ENCODE assay signal across 22 cellular contexts in genomic region chr6:40558102-40558501, GRCh38. TPM values are rescaled to one million over a fixed set of nuclear protein-coding genes. Genes with fewer than 3 reads are reported as not detected.
DNase-seq lines count a peak whose midpoint lies in the region; FAIRE-seq and TF ChIP-seq lines count a peak whose summit lies in the region.
"Had no signal": no experiment of that assay in that cellular context is flagged by ENCODE, and none has a peak within 500 bp of the region (broad histone marks: within the 10 kb centered on the region; RNA-seq: fewer than 3 reads in every experiment).

No MANE protein-coding gene starts in this region.

- H3K9me3 Mint-ChIP-seq in CD14-positive monocyte = no peaks in the 10 kb centered on the region
- H3K9me3 Mint-ChIP-seq: CD8-positive, alpha-beta T cell; GM23338 had no signal

- no peak overlapping the region for H3K56ac ChIP-seq in H1 (replicated peaks; ENCODE audit: insufficient read length, low read depth, low read length)

- H2AFZ ChIP-seq in H1 (ENCODE audit: low read length) (no peak overlapping the region), MM.1S (ENCODE audit: low read length) (no peak overlapping the region)
- H2AFZ ChIP-seq: GM23338 had no signal

- no peak overlapping the region for H2BK20ac ChIP-seq in H1 (ENCODE audit: low read length)

- no peak overlapping the region for H3K4me3 ChIP-seq in left ventricle myocardium inferior
- H3K4me3 ChIP-seq in WERI-Rb-1 (ENCODE audit: low read depth, low read length) = no peak overlapping the region
- no peak overlapping the region for H3K4me3 ChIP-seq in H1 (ENCODE audit: extremely low read depth in 1 of 4, insufficient read depth in 2 of 4, low read depth in 3 of 4, low read length in 4 of 4)
- H3K4me3 ChIP-seq in spleen = no peak overlapping the region
- H3K4me3 ChIP-seq in thyroid gland (replicated peaks in 1 of 3) = no peak overlapping the region
- H3K4me3 ChIP-seq in MM.1S (ENCODE audit: low read length) = no peak overlapping the region
- H3K4me3 ChIP-seq: A549, GM23338, HAP-1 had no signal

- H3K9me2 ChIP-seq in MM.1S (replicated peaks; ENCODE audit: insufficient read depth, low read length) = no peaks in the 10 kb centered on the region

- H3K18ac ChIP-seq in H1 (ENCODE audit: extremely low read depth, low read length) = no peak overlapping the region

- no peak for TF ChIP-seq POLR2A in H1 (IDR thresholded peaks at IDR 0.05; ENCODE audit: control extremely low read depth in 1 of 2, low read depth in 2 of 2, low read length in 2 of 2)
- no peak for TF ChIP-seq POLR2A in spleen (IDR thresholded peaks at IDR 0.05)
- no peak for TF ChIP-seq POLR2A in thyroid gland (IDR thresholded peaks at IDR 0.05)

- H3K27ac Mint-ChIP-seq in CD14-positive monocyte = no peak overlapping the region
- H3K27ac Mint-ChIP-seq: CD4-positive, CD25-positive, alpha-beta regulatory T cell; CD8-positive, alpha-beta T cell; GM23338 had no signal

- no peaks in the 10 kb centered on the region for H3F3A ChIP-seq in MM.1S (ENCODE audit: insufficient read depth, low read length)

- no peak overlapping the region for H2BK120ac ChIP-seq in H1 (replicated peaks; ENCODE audit: low read depth, low read length)

- 88% methylated on average over 3 of the region's 3 CpGs; no CpG with 5 or more reads in 1 of the 2 experiments for WGBS in H1 (ENCODE audit: extremely low coverage in 1 of 2, insufficient coverage in 1 of 2, insufficient read length in 1 of 2, insufficient replicate concordance in 2 of 2, low coverage in 1 of 2, low lambda C conversion rate in 2 of 2, missing lambda C conversion rate in 1 of 2), 2 experiments
- 47 to 68% (median 61%) methylated on average over 2 to 3 of the region's 3 CpGs for WGBS in spleen, 5 donors
- 54 to 68% methylated on average over 2 to 3 of the region's 3 CpGs for WGBS in thyroid gland, 2 donors

- H3K4me2 ChIP-seq in H1 (ENCODE audit: insufficient read depth in 1 of 2, low read depth in 2 of 2, low read length in 2 of 2) (no peak overlapping the region), MM.1S (ENCODE audit: low read depth, low read length) (no peak overlapping the region)
- H3K4me2 ChIP-seq: A549, GM23338 had no signal

- intact Hi-C loops in cardiac septum (cut with DNase I) = no loop called here
- intact Hi-C loops in left ventricle myocardium inferior (cut with micrococcal nuclease) = no loop called here
- intact Hi-C loops in spleen (cut with DNase I; ENCODE audit: low total_unique reads) = no loop called here
- intact Hi-C loops in CD14-positive monocyte (cut with micrococcal nuclease) = no loop called here
- intact Hi-C loops in thyroid gland (cut with DNase I) = no loop called here

- H3K79me2 ChIP-seq in H1 (ENCODE audit: control insufficient read depth in 1 of 2, insufficient read depth in 2 of 2, low read length in 2 of 2) (no peaks in the 10 kb centered on the region), MM.1S (ENCODE audit: low read length) (no peaks in the 10 kb centered on the region)

- H3K9ac ChIP-seq in H1 (replicated peaks in 1 of 4; ENCODE audit: extremely low read depth in 1 of 4, low read depth in 3 of 4, low read length in 3 of 4) = no peak overlapping the region
- no peak overlapping the region for H3K9ac ChIP-seq in MM.1S (ENCODE audit: low read length)

- TF ChIP-seq EP300 in H1 (IDR thresholded peaks at IDR 0.05; ENCODE audit: borderline replicate concordance in 1 of 2, low read depth in 2 of 2, low read length in 2 of 2) = no peak

- POLR2A ChIA-PET in H1 (lab: Charles Lee; ENCODE audit: partially characterized antibody) = interaction anchor here (1.6 kb wide), 1 partner anchor 16 kb away, joined by 4 read pairs; no protein-coding TSS in a partner anchor

- H3K4me1 ChIP-seq in left ventricle myocardium inferior = no peaks in the 10 kb centered on the region
- H3K4me1 ChIP-seq in H1 (replicated peaks in 1 of 4; ENCODE audit: control insufficient read depth in 3 of 4, insufficient read depth in 4 of 4, low read length in 3 of 4) = peaks cover 5 to 20% (median 10%) of the 10 kb centered on the region in 4 experiments
- H3K4me1 ChIP-seq in spleen = peaks cover 0 to 30% (median 0%) of the 10 kb centered on the region in 6 donors
- H3K4me1 ChIP-seq in thyroid gland = peaks cover 16 to 33% of the 10 kb centered on the region in 2 donors
- H3K4me1 ChIP-seq in MM.1S (ENCODE audit: low read length) = no peaks in the 10 kb centered on the region
- H3K4me1 ChIP-seq: A549, Caco-2, HAP-1 had no signal

- no peak overlapping the region for H2AK5ac ChIP-seq in H1 (ENCODE audit: low read depth, low read length)

- H3K27me3 ChIP-seq in left ventricle myocardium inferior (ENCODE audit: low read depth) = peaks cover 92% of the 10 kb centered on the region
- H3K27me3 ChIP-seq in WERI-Rb-1 (ENCODE audit: insufficient read depth, low read depth, severe bottlenecking) = no peaks in the 10 kb centered on the region
- H3K27me3 ChIP-seq in H1 (replicated peaks in 1 of 4; ENCODE audit: control insufficient read depth in 3 of 4, extremely low read depth in 1 of 4, insufficient read depth in 3 of 4, low read length in 3 of 4) = no peaks in the 10 kb centered on the region
- H3K27me3 ChIP-seq in spleen (replicated peaks in 1 of 7) = no peaks in the 10 kb centered on the region
- H3K27me3 ChIP-seq in thyroid gland = no peaks in the 10 kb centered on the region
- H3K27me3 ChIP-seq in MM.1S (replicated peaks; ENCODE audit: insufficient read depth, low read length) = no peaks in the 10 kb centered on the region

- no peak for TF ChIP-seq CTCF in left ventricle myocardium inferior (IDR thresholded peaks at IDR 0.05; ENCODE audit: borderline replicate concordance)
- no peak for TF ChIP-seq CTCF in WERI-Rb-1 (IDR thresholded peaks at IDR 0.05; ENCODE audit: low read depth, low read length)
- TF ChIP-seq CTCF in H1 (IDR thresholded peaks at IDR 0.05; ENCODE audit: control extremely low read depth in 1 of 3, insufficient read depth in 1 of 3, low read depth in 1 of 3, low read length in 3 of 3) = no peak
- TF ChIP-seq CTCF in spleen (IDR thresholded peaks at IDR 0.05 in 8 of 11, conservative IDR thresholded peaks at IDR 0.05 in 3 of 11) = peak in 1 of 11 experiments; percentile 7
- TF ChIP-seq CTCF in CD14-positive monocyte (IDR thresholded peaks at IDR 0.05) = no peak
- TF ChIP-seq CTCF in thyroid gland (IDR thresholded peaks at IDR 0.05) = no peak
- no peak for TF ChIP-seq CTCF in MM.1S (IDR thresholded peaks at IDR 0.05; ENCODE audit: low read length)

- no peak overlapping the region for H2BK12ac ChIP-seq in H1 (ENCODE audit: low read depth, low read length)

- peak overlapping the region; percentile 2 for H4K91ac ChIP-seq in H1 (replicated peaks; ENCODE audit: insufficient read length, low read length)

- no peaks in the 10 kb centered on the region for H3K4me1 Mint-ChIP-seq in CD14-positive monocyte
- H3K4me1 Mint-ChIP-seq: CD4-positive, CD25-positive, alpha-beta regulatory T cell had no signal

- H3K36me3 Mint-ChIP-seq in CD14-positive monocyte = no peaks in the 10 kb centered on the region
- H3K36me3 Mint-ChIP-seq: CD4-positive, CD25-positive, alpha-beta regulatory T cell; CD8-positive, alpha-beta T cell had no signal

- H3K27me3 Mint-ChIP-seq in CD14-positive monocyte (ENCODE audit: low read depth in 3 of 3) = peaks cover 2 to 7% (median 5%) of the 10 kb centered on the region in 3 donors
- H3K27me3 Mint-ChIP-seq: CD4-positive, CD25-positive, alpha-beta regulatory T cell had no signal

- H2BK5ac ChIP-seq in H1 (ENCODE audit: low read depth, low read length) = no peak overlapping the region

- no peak for FAIRE-seq in H1 (lab: Jason Lieb, UNC)
- FAIRE-seq: A549, G401.6, GM12892, H54 had no signal

- no peak for TF ChIP-seq RAD21 in H1 (IDR thresholded peaks at IDR 0.05 in 1 of 2, conservative IDR thresholded peaks at IDR 0.05 in 1 of 2; ENCODE audit: low read depth in 2 of 2, low read length in 2 of 2)

- peak; percentile 61 for DNase-seq in cardiac septum (ENCODE audit: low spot score)
- DNase-seq in left ventricle myocardium inferior = no peak
- DNase-seq in WERI-Rb-1 = peak; percentile 33
- no peak for DNase-seq in H1 (ENCODE audit: low read depth in 1 of 2, low spot score in 2 of 2)
- DNase-seq in spleen = no peak
- no peak for DNase-seq in CD14-positive monocyte (ENCODE audit: low spot score)
- DNase-seq in thyroid gland = no peak
- DNase-seq in MM.1S = no peak
- DNase-seq: 8988T; C1 segment of cervical spinal cord; Caco-2; CD4-positive, CD25-positive, alpha-beta regulatory T cell; CD8-positive, alpha-beta T cell; DMS153; DND-41 had no signal

- H3K9me3 ChIP-seq in left ventricle myocardium inferior (replicated peaks) (no peaks in the 10 kb centered on the region), WERI-Rb-1 (ENCODE audit: severe bottlenecking) (no peaks in the 10 kb centered on the region), H1 (ENCODE audit: insufficient read depth in 2 of 2, low read depth in 1 of 2, low read length in 1 of 2) (no peaks in the 10 kb centered on the region), spleen (no peaks in the 10 kb centered on the region), thyroid gland (no peaks in the 10 kb centered on the region), MM.1S (replicated peaks; ENCODE audit: insufficient read depth, low read length) (no peaks in the 10 kb centered on the region)
- H3K9me3 ChIP-seq: A549, Caco-2, HAP-1 had no signal

- H3K14ac ChIP-seq in H1 (ENCODE audit: insufficient read length) = no peak overlapping the region

- 0 out of 2 replicates have a peak overlapping the region, but pooled peaks have one; percentile 2 for H2BK15ac ChIP-seq in H1 (ENCODE audit: low read length)

- H3K4me3 Mint-ChIP-seq in CD14-positive monocyte = no peak overlapping the region
- H3K4me3 Mint-ChIP-seq: CD4-positive, CD25-positive, alpha-beta regulatory T cell; CD8-positive, alpha-beta T cell; GM23338 had no signal

- no peak overlapping the region for H3K4ac ChIP-seq in H1 (replicated peaks; ENCODE audit: insufficient read length, low read depth, low read length)

- H3K23ac ChIP-seq in H1 (ENCODE audit: insufficient read length) = no peak overlapping the region

- H4K8ac ChIP-seq in H1 (ENCODE audit: extremely low read depth, insufficient read depth, low read length) = no peak overlapping the region

- CTCF ChIA-PET in H1 (lab: Charles Lee; ENCODE audit: partially characterized antibody) = interaction anchor here (0.7 to 3.1 kb wide), 8 partner anchors 8 to 250 kb away, joined by 3 to 13 read pairs (median 4); no protein-coding TSS in a partner anchor

- H3K27ac ChIP-seq in left ventricle myocardium inferior (replicated peaks) (no peak overlapping the region), WERI-Rb-1 (no peak overlapping the region), H1 (ENCODE audit: low read depth, low read length) (no peak overlapping the region), spleen (peak overlapping the region in 5 of 8 donors; percentile 29 to 69 (median 39)), thyroid gland (no peak overlapping the region), MM.1S (ENCODE audit: low read length) (no peak overlapping the region)
- H3K27ac ChIP-seq: A549 had no signal

- H3K36me3 ChIP-seq in left ventricle myocardium inferior (no peaks in the 10 kb centered on the region), WERI-Rb-1 (peaks cover 9% of the 10 kb centered on the region), H1 (ENCODE audit: control insufficient read depth in 2 of 4, insufficient read depth in 4 of 4, low read length in 3 of 4) (no peaks in the 10 kb centered on the region), spleen (no peaks in the 10 kb centered on the region), thyroid gland (no peaks in the 10 kb centered on the region), MM.1S (replicated peaks; ENCODE audit: insufficient read depth, low read length) (no peaks in the 10 kb centered on the region)
- H3K36me3 ChIP-seq: HAP-1 had no signal

- no peaks in the 10 kb centered on the region for H4K20me1 ChIP-seq in H1 (replicated peaks in 1 of 2; ENCODE audit: control insufficient read depth in 1 of 2, insufficient read depth in 2 of 2, low read length in 2 of 2)
- H4K20me1 ChIP-seq in MM.1S (ENCODE audit: insufficient read depth, low read length) = no peaks in the 10 kb centered on the region

- H3K79me1 ChIP-seq in H1 (ENCODE audit: low read depth, low read length) = no peaks in the 10 kb centered on the region; the same call in 1 of the 2 replicates

- H3K23me2 ChIP-seq in H1 (ENCODE audit: low read depth, low read length) = no peaks in the 10 kb centered on the region; the same call in 1 of the 2 replicates

- H4K5ac ChIP-seq in H1 (ENCODE audit: insufficient read length, low read depth, low read length) = no peak overlapping the region

RNA-seq across cellular contexts. Expression of gene LRFN2, which starts 29.1 kb away (rescaled TPM):
- total RNA-seq in cardiac septum (not detected), left ventricle myocardium inferior (not detected), spleen (1 to 10 TPM in 6 of 7 donors, under 1 TPM in 1; 0.70 to 6.0 (median 2.3) TPM), thyroid gland (under 1 TPM in 1 of 4 donors, not detected in 3; 0.13 TPM)
- total RNA-seq in H1 (2021; fragmentation: NEBNext Ultra II Directional; extraction: Animal tissue kit (Norgen Biotek cat#: 25700)) = 2.3 TPM in 2 replicates
- polyA plus RNA-seq in H1 (2011; rRNA removed) (2.3 and 2.9 TPM in 2 replicates), spleen (under 1 TPM; 0.05 to 0.48 (median 0.07) TPM), CD14-positive monocyte (not detected)
- polyA plus RNA-seq in H1 (2011; cell fraction: cytosol; rRNA removed) = 2.1 TPM
- polyA plus RNA-seq in H1 (2011; cell fraction: nucleus; rRNA removed) = 5.0 TPM
- 0.64 to 1.5 TPM (median 1.2 TPM) in 4 replicates for polyA plus RNA-seq in H1 (2012, experiment 1 of 2)
- 0.75 TPM for polyA plus RNA-seq in H1 (2012, experiment 2 of 2)
- 2.1 TPM for polyA plus RNA-seq in H1 (2013, experiment 1 of 2)
- polyA plus RNA-seq in H1 (2013, experiment 2 of 2) = 2.3 TPM
- 3.2 and 3.8 TPM in 2 replicates for polyA minus RNA-seq in H1 (2011; rRNA and poly(A)+ RNA removed)
- 2.9 TPM for polyA minus RNA-seq in H1 (2011; cell fraction: cytosol; rRNA and poly(A)+ RNA removed)
- polyA minus RNA-seq in H1 (2011; cell fraction: nucleus; rRNA and poly(A)+ RNA removed) = 6.2 TPM
- total RNA-seq: Caco-2; CD4-positive, CD25-positive, alpha-beta regulatory T cell had no signal
- polyA plus RNA-seq: A549; BJ; CD4-positive, CD25-positive, alpha-beta regulatory T cell had no signal

Comparison
In these comparisons a context has a peak if more than half of its experiments do, and no peak if none do; other contexts are left out.
1. DNase-seq: peak in cardiac septum (single experiment) and WERI-Rb-1 (single experiment); none in left ventricle myocardium inferior (single experiment), H1 (0 of 2), spleen (single experiment), CD14-positive monocyte (single experiment), thyroid gland (0 of 2) and MM.1S (single experiment).
2. H3K27ac ChIP-seq: peak in spleen (5 of 8); none in left ventricle myocardium inferior (single experiment), WERI-Rb-1 (single experiment), H1 (single experiment), thyroid gland (0 of 3) and MM.1S (single experiment).